ENCODE assay signal across 3 cellular contexts in the genomic region with DNA sequence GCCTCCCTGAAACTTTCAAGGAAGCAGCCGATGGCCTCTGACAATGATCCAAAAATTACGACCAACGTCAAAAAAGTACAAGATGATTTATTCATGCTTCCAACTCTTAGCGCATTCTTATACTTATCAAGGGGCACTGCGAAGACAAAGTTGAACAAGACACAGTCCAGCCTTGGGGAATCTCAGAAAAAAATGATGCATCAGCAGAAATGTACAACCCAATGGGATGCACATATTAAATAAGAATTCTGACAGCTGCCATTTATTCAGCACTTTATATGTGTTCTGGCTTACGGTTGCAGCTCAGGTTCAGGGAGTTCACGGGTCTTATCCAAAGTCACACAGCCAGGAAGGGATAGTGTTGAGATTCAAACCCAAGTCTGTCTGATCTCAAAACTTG.
TF ChIP-seq lines count a peak whose summit lies in the region.

No MANE protein-coding gene starts in this region.

TF ChIP-seq in A549, 52 proteins besides CTCF, POLR2A, EP300 and RAD21:
- TF ChIP-seq MAFK (IDR thresholded peaks at IDR 0.05; ENCODE audit: partially characterized antibody) (peak; percentile 97), MAZ (IDR thresholded peaks at IDR 0.05; ENCODE audit: borderline replicate concordance, low read depth, low read length) (no peak)

TF ChIP-seq in IMR-90, 13 proteins besides CTCF, POLR2A, EP300 and RAD21:
- TF ChIP-seq MXI1 (IDR thresholded peaks at IDR 0.05; ENCODE audit: borderline replicate concordance, low read depth, low read length), result no peak
- TF ChIP-seq SMC3 (IDR thresholded peaks at IDR 0.05; ENCODE audit: low read depth, low read length), result no peak
- TF ChIP-seq, protein P1, sequence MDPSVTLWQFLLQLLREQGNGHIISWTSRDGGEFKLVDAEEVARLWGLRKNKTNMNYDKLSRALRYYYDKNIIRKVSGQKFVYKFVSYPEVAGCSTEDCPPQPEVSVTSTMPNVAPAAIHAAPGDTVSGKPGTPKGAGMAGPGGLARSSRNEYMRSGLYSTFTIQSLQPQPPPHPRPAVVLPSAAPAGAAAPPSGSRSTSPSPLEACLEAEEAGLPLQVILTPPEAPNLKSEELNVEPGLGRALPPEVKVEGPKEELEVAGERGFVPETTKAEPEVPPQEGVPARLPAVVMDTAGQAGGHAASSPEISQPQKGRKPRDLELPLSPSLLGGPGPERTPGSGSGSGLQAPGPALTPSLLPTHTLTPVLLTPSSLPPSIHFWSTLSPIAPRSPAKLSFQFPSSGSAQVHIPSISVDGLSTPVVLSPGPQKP (IDR thresholded peaks at IDR 0.05; ENCODE audit: borderline replicate concordance, low read depth, low read length), result no peak
- no peak for TF ChIP-seq RCOR1 (IDR thresholded peaks at IDR 0.05; ENCODE audit: insufficient replicate concordance, low read length)
- TF ChIP-seq MAFK (IDR thresholded peaks at IDR 0.05; ENCODE audit: low read depth, low read length), result peak; percentile 90
- no peak for TF ChIP-seq CHD1 (IDR thresholded peaks at IDR 0.05; ENCODE audit: low read depth, low read length)

TF ChIP-seq in H1, 55 proteins besides CTCF, POLR2A, EP300 and RAD21:
- TF ChIP-seq GTF2F1 (IDR thresholded peaks at IDR 0.05; ENCODE audit: borderline replicate concordance, low read depth, low read length), result no peak
- peak; percentile 22; the same call in 1 of the 2 replicates for TF ChIP-seq MAFK (IDR thresholded peaks at IDR 0.05; ENCODE audit: low read depth, low read length)
